In the genomic region with DNA sequence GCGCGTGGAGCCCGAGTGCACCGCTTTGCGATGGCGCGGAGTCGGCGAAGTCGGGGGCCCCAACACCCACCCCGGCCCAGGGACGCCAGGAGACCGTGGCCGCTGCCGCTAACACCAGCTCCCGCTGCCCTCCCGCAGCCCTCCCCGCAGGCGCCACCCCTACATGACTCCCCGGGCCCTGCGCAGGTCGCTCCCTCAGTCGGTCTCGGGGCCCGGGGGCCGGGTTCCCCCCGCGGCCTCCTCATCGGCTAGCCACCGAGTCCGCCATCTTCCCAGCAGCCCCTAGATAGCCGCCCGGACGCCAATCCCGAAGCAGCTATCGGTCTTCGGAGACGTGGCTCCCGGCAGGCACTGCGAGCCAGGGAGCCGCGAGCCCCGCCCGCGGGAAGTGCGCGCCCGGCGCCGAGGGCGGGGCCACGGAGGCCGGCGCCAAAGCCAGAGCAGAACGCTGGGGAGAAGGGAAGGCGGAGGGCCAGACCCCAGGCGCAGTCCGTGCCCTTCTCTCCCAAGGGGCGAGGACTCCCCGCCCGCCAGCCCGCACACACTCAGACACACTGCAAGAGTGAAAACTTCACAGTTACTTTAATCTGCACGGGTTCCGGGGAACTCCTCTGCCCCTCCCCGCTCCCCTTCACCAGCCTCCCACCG, we compare ENCODE assay signal across 8 cellular contexts. TPM values are rescaled to one million over a fixed set of nuclear protein-coding genes. Genes with fewer than 3 reads are reported as not detected.
DNase-seq lines count a peak whose midpoint lies in the region; ATAC-seq and TF ChIP-seq lines count a peak whose summit lies in the region.

Gene FASTK, minus strand, starts transcription at position 288 of the 648 bp plus-strand sequence. Its CDS starts 43 bp downstream, at position 245.

- H3K27me3 Mint-ChIP-seq in activated CD4-positive, alpha-beta memory T cell treated with anti-CD3 and anti-CD28 coated beads for 36 hours, result peaks cover 5% of the 10 kb centered on the region

- H3K27ac Mint-ChIP-seq in activated CD4-positive, alpha-beta memory T cell treated with anti-CD3 and anti-CD28 coated beads for 36 hours, result peak within 1 kb of the TSS; percentile 86

- ATAC-seq in GM19397 (IDR thresholded peaks at IDR 0.05; ENCODE audit: unreplicated experiment) (peak; percentile 70), HG03558 (IDR thresholded peaks at IDR 0.05; ENCODE audit: extremely low read depth, unreplicated experiment) (peak; percentile 58)

- POLR2A ChIA-PET in activated CD4-positive, alpha-beta memory T cell treated with anti-CD3 and anti-CD28 coated beads for 36 hours (lab: Charles Lee), result interaction anchor here (0.7 to 1.5 kb wide), 4 partner anchors 9 to 62 kb away, joined by 3 to 5 read pairs (median 4); partner anchors contain the start of gene ATG9B

- peaks cover 35% of the 10 kb centered on the region for H3K4me1 Mint-ChIP-seq in activated CD4-positive, alpha-beta memory T cell treated with anti-CD3 and anti-CD28 coated beads for 36 hours (ENCODE audit: low read depth)

- peaks cover 11% of the 10 kb centered on the region for H3K36me3 Mint-ChIP-seq in activated CD4-positive, alpha-beta memory T cell treated with anti-CD3 and anti-CD28 coated beads for 36 hours

- WGBS in lower leg skin, 2 donors, result 2 to 8% methylated on average over 7 to 26 of the region's 66 CpGs

- TF ChIP-seq CTCF in C4-2B (conservative IDR thresholded peaks at IDR 0.05), result no peak
- TF ChIP-seq CTCF in dorsolateral prefrontal cortex (IDR thresholded peaks at IDR 0.05 in 54 of 56, conservative IDR thresholded peaks at IDR 0.05 in 2 of 56; ENCODE audit: low read depth in 1 of 56, partially characterized antibody in 56 of 56), result peak in 27 of 56 donors; percentile 8 to 55 (median 26)
- TF ChIP-seq CTCF in lower leg skin (IDR thresholded peaks at IDR 0.05), result no peak

- H3K4me3 ChIP-seq in dorsolateral prefrontal cortex (peak within 1 kb of the TSS; percentile 57 to 99 (median 92)), lower leg skin (ENCODE audit: low read depth, poor library complexity, severe bottlenecking) (peak within 1 kb of the TSS; percentile 76)

- DNase-seq in NCI-H82 (lab: John Stamatoyannopoulos, UW), result peak; percentile 95
- DNase-seq in activated CD4-positive, alpha-beta memory T cell treated with anti-CD3 and anti-CD28 coated beads for 36 hours, result peak; percentile 93
- peak; percentile 87 to 96 (median 94) for DNase-seq in dorsolateral prefrontal cortex
- peak; percentile 87 to 97 for DNase-seq in lower leg skin (ENCODE audit: low spot score in 2 of 2)
- peak; percentile 84 to 86 for DNase-seq in stimulated activated CD4-positive, alpha-beta T cell treated with anti-CD3 and anti-CD28 coated beads, Interleukin-4, amount 100 ng/mL, for 4 hours

- peak within 1 kb of the TSS; percentile 98 for H3K4me3 Mint-ChIP-seq in activated CD4-positive, alpha-beta memory T cell treated with anti-CD3 and anti-CD28 coated beads for 36 hours

- intact Hi-C loops in activated CD4-positive, alpha-beta memory T cell treated with anti-CD3 and anti-CD28 coated beads for 36 hours (cut with micrococcal nuclease), result loop anchor here (1.0 to 2.0 kb wide), 4 partner anchors 22 to 270 kb away; partner anchors contain the start of genes ABCF2 and CHPF2
- intact Hi-C loops in dorsolateral prefrontal cortex (cut with DNase I), result loop anchor here (1.0 kb wide), 2 partner anchors 20 to 22 kb away; no protein-coding TSS in a partner anchor
- intact Hi-C loops in lower leg skin (cut with DNase I; ENCODE audit: low total_unique reads), result no loop called here

- CTCF ChIA-PET in activated CD4-positive, alpha-beta memory T cell treated with anti-CD3 and anti-CD28 coated beads for 36 hours (lab: Charles Lee), result interaction anchor here (0.9 to 1.6 kb wide), 3 partner anchors 30 to 163 kb away, joined by 3 to 9 read pairs (median 4); no protein-coding TSS in a partner anchor

- H3K27ac ChIP-seq in C4-2B, result peak within 1 kb of the TSS; percentile 98
- H3K27ac ChIP-seq in dorsolateral prefrontal cortex, result peak within 1 kb of the TSS; percentile 82 to 98 (median 96)

- no peak for TF ChIP-seq POLR2A in lower leg skin (IDR thresholded peaks at IDR 0.05)

- H3K27me3 ChIP-seq in dorsolateral prefrontal cortex, result no peaks in the 10 kb centered on the region

- H3K9me3 Mint-ChIP-seq in activated CD4-positive, alpha-beta memory T cell treated with anti-CD3 and anti-CD28 coated beads for 36 hours, result no peaks in the 10 kb centered on the region

RNA-seq across cellular contexts. Expression of gene FASTK, which starts in this region (rescaled TPM):
- 10 to 100 TPM; 56.8 to 57.4 TPM for total RNA-seq in activated CD4-positive, alpha-beta memory T cell treated with anti-CD3 and anti-CD28 coated beads for 36 hours
- 100 to 1,000 TPM in 1 of 120 experiments, 10 to 100 TPM in 119; 53.2 to 105 (median 70.3) TPM for total RNA-seq in dorsolateral prefrontal cortex
- 10 to 100 TPM; 47.4 to 80.7 (median 69.0) TPM for total RNA-seq in lower leg skin

Comparison
In these comparisons a context has a peak if more than half of its experiments do, and no peak if none do; other contexts are left out.
1. Peak in every context shown above with its lines: DNase-seq, ATAC-seq, H3K4me3 ChIP-seq and H3K27ac ChIP-seq.